15 cellular contexts compared by ENCODE assay signal in genomic region chr2:28273751-28274150, GRCh38.
A peak's percentile ranks its signal among the peaks of the same experiment; 100 is the strongest.
DNase-seq lines count a peak whose midpoint lies in the region; ATAC-seq and TF ChIP-seq lines count a peak whose summit lies in the region.
"Had no signal": no experiment of that assay in that cellular context is flagged by ENCODE, and none has a peak within 500 bp of the region (broad histone marks: within the 10 kb centered on the region; RNA-seq: fewer than 3 reads in every experiment).

No MANE protein-coding gene starts in this region.

- H3K36me3 ChIP-seq in Caco-2 (ENCODE audit: control insufficient read depth, insufficient read depth, low read length) (no peaks in the 10 kb centered on the region), mucosa of rectum (ENCODE audit: control insufficient read depth in 2 of 2, insufficient read depth in 2 of 2, low read length in 2 of 2) (no peaks in the 10 kb centered on the region)

- H3K4me1 Mint-ChIP-seq in Caco-2 (ENCODE audit: low read depth, unreplicated experiment): peaks cover 70% of the 10 kb centered on the region
- peaks cover 31% of the 10 kb centered on the region for H3K4me1 Mint-ChIP-seq in activated T-helper 17 cell treated with anti-CD3 and anti-CD28 coated beads, Interleukin-2, amount 50 U/mL, for 72 hours

- H3K27me3 Mint-ChIP-seq in Caco-2 (ENCODE audit: insufficient read depth, unreplicated experiment): no peaks in the 10 kb centered on the region
- H3K27me3 Mint-ChIP-seq in activated T-helper 17 cell treated with anti-CD3 and anti-CD28 coated beads, Interleukin-2, amount 50 U/mL, for 72 hours: no peaks in the 10 kb centered on the region

- H3K9me3 Mint-ChIP-seq in Caco-2 (ENCODE audit: unreplicated experiment): no peaks in the 10 kb centered on the region
- H3K9me3 Mint-ChIP-seq in activated T-helper 17 cell treated with anti-CD3 and anti-CD28 coated beads, Interleukin-2, amount 50 U/mL, for 72 hours: no peaks in the 10 kb centered on the region

- peak overlapping the region; percentile 36 for H3K27ac Mint-ChIP-seq in Caco-2 (ENCODE audit: unreplicated experiment)
- H3K27ac Mint-ChIP-seq in activated T-helper 17 cell treated with anti-CD3 and anti-CD28 coated beads, Interleukin-2, amount 50 U/mL, for 72 hours: no peak overlapping the region
- H3K27ac Mint-ChIP-seq: progenitor cell of endocrine pancreas had no signal

- no peak overlapping the region for H3K4me3 ChIP-seq in Caco-2 (ENCODE audit: low read depth, low read length)
- H3K4me3 ChIP-seq in mucosa of rectum (ENCODE audit: low read length in 2 of 2): no peak overlapping the region
- H3K4me3 ChIP-seq: BLaER1 had no signal

- TF ChIP-seq CTCF in Caco-2 (IDR thresholded peaks at IDR 0.05; ENCODE audit: insufficient read depth in 1 of 2, low read depth in 1 of 2, low read length in 1 of 2, severe bottlenecking in 1 of 2, unreplicated experiment in 1 of 2): no peak

- no peak overlapping the region for H3K4me3 Mint-ChIP-seq in Caco-2 (ENCODE audit: unreplicated experiment)
- H3K4me3 Mint-ChIP-seq in activated T-helper 17 cell treated with anti-CD3 and anti-CD28 coated beads, Interleukin-2, amount 50 U/mL, for 72 hours: peak overlapping the region; percentile 54

- H3K36me3 Mint-ChIP-seq in Caco-2 (ENCODE audit: insufficient read depth, unreplicated experiment): peaks cover 30% of the 10 kb centered on the region
- peaks cover 23% of the 10 kb centered on the region for H3K36me3 Mint-ChIP-seq in activated T-helper 17 cell treated with anti-CD3 and anti-CD28 coated beads, Interleukin-2, amount 50 U/mL, for 72 hours (ENCODE audit: low read depth)

- peak; percentile 50 for ATAC-seq in HG03175 (IDR thresholded peaks at IDR 0.05; ENCODE audit: unreplicated experiment)
- ATAC-seq in activated T-helper 17 cell treated with anti-CD3 and anti-CD28 coated beads, Interleukin-2, amount 50 U/mL, for 72 hours (replicated peaks): peak; percentile 70
- no peak for ATAC-seq in GM19351 (IDR thresholded peaks at IDR 0.05; ENCODE audit: unreplicated experiment)
- no peak for ATAC-seq in GM18870 (IDR thresholded peaks at IDR 0.05; ENCODE audit: unreplicated experiment)
- no peak for ATAC-seq in GM18861 (IDR thresholded peaks at IDR 0.05; ENCODE audit: unreplicated experiment)
- ATAC-seq: Right ventricle myocardium inferior had no signal

- H3K4me1 ChIP-seq in Caco-2 (peaks cover 80% of the 10 kb centered on the region), mucosa of rectum (ENCODE audit: control insufficient read depth in 2 of 2, insufficient read depth in 2 of 2, low read length in 2 of 2) (peaks cover 28 to 66% of the 10 kb centered on the region in 2 donors)

- CTCF ChIA-PET in Caco-2 (lab: Charles Lee): no interaction called here

- no peak for DNase-seq in Caco-2
- no peak for DNase-seq in NCI-H1048 (lab: John Stamatoyannopoulos, UW)
- DNase-seq: activated CD4-positive, alpha-beta T cell treated with anti-CD3 and anti-CD28 coated beads, Interleukin-2, amount 50 U/mL, for 1 hour; activated naive CD4-positive, alpha-beta T cell; glutamatergic neuron; NCI-H187 treated with DMSO at 0.1 percent for 48 hours had no signal

- BruUV-seq in Caco-2 (replicated peaks; lab: Mats Ljungman, UMichigan): no TSS peak

- H3K27me3 ChIP-seq in Caco-2 (replicated peaks; ENCODE audit: control insufficient read depth, insufficient read depth, low read length) (no peaks in the 10 kb centered on the region), mucosa of rectum (ENCODE audit: control insufficient read depth in 2 of 2, insufficient read depth in 2 of 2, low read length in 2 of 2) (no peaks in the 10 kb centered on the region)
- H3K27me3 ChIP-seq: BLaER1 had no signal

- H3K9me3 ChIP-seq in Caco-2 (no peaks in the 10 kb centered on the region), mucosa of rectum (ENCODE audit: control insufficient read depth in 2 of 2, low read length in 2 of 2) (no peaks in the 10 kb centered on the region)
- H3K9me3 ChIP-seq: BLaER1 had no signal

- POLR2A ChIA-PET in Caco-2 (lab: Charles Lee): interaction anchor here (0.7 kb wide), 1 partner anchor 520 kb away, joined by 3 read pairs; no protein-coding TSS in a partner anchor

- no peak overlapping the region for H3K9ac ChIP-seq in mucosa of rectum (ENCODE audit: low read depth in 1 of 2, low read length in 2 of 2)
- H3K9ac ChIP-seq: BLaER1 had no signal

- H3K27ac ChIP-seq in mucosa of rectum (ENCODE audit: low read depth in 2 of 2, low read length in 2 of 2): peak overlapping the region; percentile 89 to 96
- H3K27ac ChIP-seq: BLaER1 had no signal

- intact Hi-C loops in Caco-2 (cut with micrococcal nuclease; ENCODE audit: unreplicated experiment): no loop called here

Comparison
In these comparisons a context has a peak if more than half of its experiments do, and no peak if none do; other contexts are left out.
1. ATAC-seq: peak in HG03175 (single experiment) and activated T-helper 17 cell treated with anti-CD3 and anti-CD28 coated beads, Interleukin-2, amount 50 U/mL, for 72 hours (single experiment); none in GM19351 (single experiment), GM18870 (single experiment) and GM18861 (single experiment).